ENCODE assay signal across 24 cellular contexts in genomic region chr1:153392822-153393221, GRCh38. TPM values are rescaled to one million over a fixed set of nuclear protein-coding genes. Genes with fewer than 3 reads are reported as not detected.
DNase-seq lines count a peak whose midpoint lies in the region; ATAC-seq, FAIRE-seq and TF ChIP-seq lines count a peak whose summit lies in the region.
"Had no signal": no experiment of that assay in that cellular context is flagged by ENCODE, and none has a peak within 500 bp of the region (broad histone marks: within the 10 kb centered on the region; RNA-seq: fewer than 3 reads in every experiment).

No MANE protein-coding gene starts in this region.

- intact Hi-C loops in HepG2 (cut with micrococcal nuclease; ENCODE audit: unreplicated experiment), result loop anchor here (10.0 kb wide), 2 partner anchors 58 to 998 kb away; no protein-coding TSS in a partner anchor
- intact Hi-C loops in right lobe of liver (cut with DNase I), result no loop called here
- intact Hi-C loops in dendritic cell treated with granulocyte-macrophage colony-stimulating factor and Interleukin-4, amounts not matched to agents 40 ng/mL and 50 ng/mL, for 4 days (cut with micrococcal nuclease), result no loop called here
- intact Hi-C loops in esophagus squamous epithelium (cut with DNase I), result no loop called here

- TF ChIP-seq POLR2A in HepG2 (IDR thresholded peaks at IDR 0.05; ENCODE audit: insufficient read depth in 1 of 2, low read depth in 2 of 2, low read length in 2 of 2) (no peak), right lobe of liver (IDR thresholded peaks at IDR 0.05) (no peak), esophagus squamous epithelium (IDR thresholded peaks at IDR 0.05) (no peak), upper lobe of left lung (IDR thresholded peaks at IDR 0.05) (no peak)

- DNase-seq in HepG2 (ENCODE audit: low spot score) (no peak), right lobe of liver (no peak), esophagus squamous epithelium (lab: John Stamatoyannopoulos, UW) (no peak), upper lobe of left lung (no peak)
- no peak for DNase-seq in effector CD4-positive, alpha-beta T cell
- no peak for DNase-seq in stimulated activated effector memory CD8-positive, alpha-beta T cell treated with anti-CD3 and anti-CD28 coated beads, Interleukin-12 subunit alpha, Interleukin-12 subunit beta, amount 100 ng/mL, for 72 hours (ENCODE audit: low spot score in 2 of 2)
- no peak for DNase-seq in effector memory CD4-positive, alpha-beta T cell
- DNase-seq: Calu3; CD8-positive, alpha-beta T cell; DMS53; DND-41; EL; GOT3; IMR-90; KBM-7 had no signal

- no peak overlapping the region for H3K4me3 Mint-ChIP-seq in dendritic cell treated with granulocyte-macrophage colony-stimulating factor and Interleukin-4, amounts not matched to agents 40 ng/mL and 50 ng/mL, for 4 days
- H3K4me3 Mint-ChIP-seq in stimulated activated effector memory CD8-positive, alpha-beta T cell treated with anti-CD3 and anti-CD28 coated beads, Interleukin-12 subunit alpha, Interleukin-12 subunit beta, amount 100 ng/mL, for 72 hours, result no peak overlapping the region
- H3K4me3 Mint-ChIP-seq: CD8-positive, alpha-beta T cell had no signal

- ATAC-seq in HepG2, result no peak
- no peak for ATAC-seq in right lobe of liver
- ATAC-seq in upper lobe of left lung (ENCODE audit: low FRiP score in 2 of 2), result no peak
- no peak for ATAC-seq in stimulated activated effector memory CD8-positive, alpha-beta T cell treated with anti-CD3 and anti-CD28 coated beads, Interleukin-12 subunit alpha, Interleukin-12 subunit beta, amount 100 ng/mL, for 72 hours
- ATAC-seq: A549; CD8-positive, alpha-beta T cell had no signal

- CTCF ChIA-PET in HepG2 (lab: Yijun Ruan, JAX; ENCODE audit: low intra/inter-chr PET ratio, low total read pairs), result no interaction called here

- H3K9ac ChIP-seq in HepG2 (ENCODE audit: insufficient read depth, low read depth, low read length), result no peak overlapping the region
- H3K9ac ChIP-seq: BLaER1 had no signal

- peaks cover 89% of the 10 kb centered on the region for H3K4me1 Mint-ChIP-seq in dendritic cell treated with granulocyte-macrophage colony-stimulating factor and Interleukin-4, amounts not matched to agents 40 ng/mL and 50 ng/mL, for 4 days (ENCODE audit: low read depth)
- H3K4me1 Mint-ChIP-seq in stimulated activated effector memory CD8-positive, alpha-beta T cell treated with anti-CD3 and anti-CD28 coated beads, Interleukin-12 subunit alpha, Interleukin-12 subunit beta, amount 100 ng/mL, for 72 hours, result no peaks in the 10 kb centered on the region

- H3K36me3 ChIP-seq in HepG2 (replicated peaks in 1 of 2; ENCODE audit: control insufficient read depth in 1 of 2, insufficient read depth in 2 of 2, low read length in 2 of 2) (no peaks in the 10 kb centered on the region), right lobe of liver (no peaks in the 10 kb centered on the region), esophagus squamous epithelium (no peaks in the 10 kb centered on the region), upper lobe of left lung (no peaks in the 10 kb centered on the region)
- no peaks in the 10 kb centered on the region for H3K36me3 ChIP-seq in effector memory CD4-positive, alpha-beta T cell (ENCODE audit: control insufficient read depth, insufficient read depth, low read length)
- H3K36me3 ChIP-seq: BLaER1 had no signal

- H3K36me3 Mint-ChIP-seq in dendritic cell treated with granulocyte-macrophage colony-stimulating factor and Interleukin-4, amounts not matched to agents 40 ng/mL and 50 ng/mL, for 4 days (ENCODE audit: low read depth), result no peaks in the 10 kb centered on the region
- H3K36me3 Mint-ChIP-seq in stimulated activated effector memory CD8-positive, alpha-beta T cell treated with anti-CD3 and anti-CD28 coated beads, Interleukin-12 subunit alpha, Interleukin-12 subunit beta, amount 100 ng/mL, for 72 hours, result no peaks in the 10 kb centered on the region
- H3K36me3 Mint-ChIP-seq: CD8-positive, alpha-beta T cell had no signal

- TF ChIP-seq CTCF in HepG2 (CRISPR knock-in tag; IDR thresholded peaks at IDR 0.05) (no peak), right lobe of liver (IDR thresholded peaks at IDR 0.05) (no peak), esophagus squamous epithelium (IDR thresholded peaks at IDR 0.05) (no peak), upper lobe of left lung (IDR thresholded peaks at IDR 0.05) (no peak)

- BruUV-seq in HepG2 (replicated peaks; lab: Mats Ljungman, UMichigan), result no TSS peak

- H3K4me1 ChIP-seq in HepG2 (ENCODE audit: insufficient read depth, low read length) (no peaks in the 10 kb centered on the region), right lobe of liver (no peaks in the 10 kb centered on the region), esophagus squamous epithelium (peaks cover 20 to 69% (median 21%) of the 10 kb centered on the region in 3 donors), upper lobe of left lung (peaks cover 0 to 5% (median 0%) of the 10 kb centered on the region in 4 donors)
- H3K4me1 ChIP-seq in effector memory CD4-positive, alpha-beta T cell (ENCODE audit: control insufficient read depth, insufficient read depth, low read length, poor library complexity, severe bottlenecking), result no peaks in the 10 kb centered on the region
- H3K4me1 ChIP-seq: A549 had no signal

- no peak for FAIRE-seq in HepG2 (lab: Jason Lieb, UNC)
- FAIRE-seq: A549, GM12891 had no signal

- H3K4me3 ChIP-seq in HepG2 (replicated peaks in 1 of 3; ENCODE audit: insufficient read depth in 1 of 3, low read depth in 2 of 3, low read length in 3 of 3) (no peak overlapping the region), right lobe of liver (no peak overlapping the region), esophagus squamous epithelium (no peak overlapping the region), upper lobe of left lung (no peak overlapping the region)
- no peak overlapping the region for H3K4me3 ChIP-seq in effector memory CD4-positive, alpha-beta T cell (ENCODE audit: insufficient read depth, low read depth, low read length, poor library complexity, severe bottlenecking)
- H3K4me3 ChIP-seq: A549, BLaER1 had no signal

- TF ChIP-seq EP300 in HepG2 (IDR thresholded peaks at IDR 0.05; ENCODE audit: low read depth in 2 of 2, low read length in 2 of 2) (no peak), HepG2 (CRISPR knock-in tag; IDR thresholded peaks at IDR 0.05; ENCODE audit: borderline replicate concordance) (no peak), upper lobe of left lung (IDR thresholded peaks at IDR 0.05) (no peak)

- H3K9me3 Mint-ChIP-seq in dendritic cell treated with granulocyte-macrophage colony-stimulating factor and Interleukin-4, amounts not matched to agents 40 ng/mL and 50 ng/mL, for 4 days, result no peaks in the 10 kb centered on the region
- H3K9me3 Mint-ChIP-seq in stimulated activated effector memory CD8-positive, alpha-beta T cell treated with anti-CD3 and anti-CD28 coated beads, Interleukin-12 subunit alpha, Interleukin-12 subunit beta, amount 100 ng/mL, for 72 hours, result no peaks in the 10 kb centered on the region
- H3K9me3 Mint-ChIP-seq: CD8-positive, alpha-beta T cell had no signal

- H3K27me3 ChIP-seq in HepG2 (ENCODE audit: control insufficient read depth in 1 of 2, insufficient read depth in 2 of 2, low read length in 2 of 2) (peaks cover 0 to 24% of the 10 kb centered on the region in 2 experiments; a peak in 4 of 5 replicates), right lobe of liver (no peaks in the 10 kb centered on the region), esophagus squamous epithelium (peaks cover 0 to 25% (median 0%) of the 10 kb centered on the region in 4 donors), upper lobe of left lung (no peaks in the 10 kb centered on the region)
- H3K27me3 ChIP-seq in effector memory CD4-positive, alpha-beta T cell (replicated peaks; ENCODE audit: control insufficient read depth, insufficient read depth, low read length, poor library complexity, severe bottlenecking), result no peaks in the 10 kb centered on the region
- H3K27me3 ChIP-seq: BLaER1 had no signal

- peak overlapping the region; percentile 41 for H3K27ac Mint-ChIP-seq in dendritic cell treated with granulocyte-macrophage colony-stimulating factor and Interleukin-4, amounts not matched to agents 40 ng/mL and 50 ng/mL, for 4 days
- no peak overlapping the region for H3K27ac Mint-ChIP-seq in stimulated activated effector memory CD8-positive, alpha-beta T cell treated with anti-CD3 and anti-CD28 coated beads, Interleukin-12 subunit alpha, Interleukin-12 subunit beta, amount 100 ng/mL, for 72 hours
- H3K27ac Mint-ChIP-seq: CD8-positive, alpha-beta T cell had no signal

- 21% methylated on average over 3 of the region's 3 CpGs for WGBS in HepG2 (ENCODE audit: low lambda C conversion rate)
- 69% methylated on average over 3 of the region's 3 CpGs for WGBS in right lobe of liver (ENCODE audit: insufficient coverage, low coverage, low lambda C conversion rate, missing lambda C conversion rate)
- 39 to 50% methylated on average over 3 of the region's 3 CpGs for WGBS in esophagus squamous epithelium, 2 donors
- 74 to 81% methylated on average over 3 of the region's 3 CpGs for WGBS in upper lobe of left lung, 2 donors

- no peak overlapping the region for H3K27ac ChIP-seq in HepG2 (ENCODE audit: extremely low read length, insufficient read depth, low read length)
- H3K27ac ChIP-seq in right lobe of liver, result no peak overlapping the region
- peak overlapping the region; percentile 24 to 90 (median 66) for H3K27ac ChIP-seq in esophagus squamous epithelium
- peak overlapping the region in 3 of 4 donors; percentile 6 to 70 (median 34) for H3K27ac ChIP-seq in upper lobe of left lung
- no peak overlapping the region for H3K27ac ChIP-seq in effector memory CD4-positive, alpha-beta T cell (ENCODE audit: insufficient read depth, low read length, poor library complexity, severe bottlenecking)
- H3K27ac ChIP-seq: 22Rv1, A549, BLaER1 had no signal

- TF ChIP-seq RAD21 in HepG2 (CRISPR knock-in tag; IDR thresholded peaks at IDR 0.05), result no peak

- H3K27me3 Mint-ChIP-seq in dendritic cell treated with granulocyte-macrophage colony-stimulating factor and Interleukin-4, amounts not matched to agents 40 ng/mL and 50 ng/mL, for 4 days, result peaks cover 6% of the 10 kb centered on the region

- H3K79me2 ChIP-seq in HepG2 (ENCODE audit: insufficient read depth, low read length), result no peaks in the 10 kb centered on the region

- H3K9me3 ChIP-seq in HepG2 (ENCODE audit: low read length) (no peaks in the 10 kb centered on the region), right lobe of liver (no peaks in the 10 kb centered on the region), esophagus squamous epithelium (no peaks in the 10 kb centered on the region), upper lobe of left lung (no peaks in the 10 kb centered on the region)
- H3K9me3 ChIP-seq in effector memory CD4-positive, alpha-beta T cell (ENCODE audit: control insufficient read depth, low read length), result no peaks in the 10 kb centered on the region
- H3K9me3 ChIP-seq: A549, BLaER1 had no signal

- no peaks in the 10 kb centered on the region for H4K20me1 ChIP-seq in HepG2 (ENCODE audit: insufficient read depth, low read length)
- H4K20me1 ChIP-seq: BLaER1 had no signal

- no peak overlapping the region for H3K4me2 ChIP-seq in HepG2 (ENCODE audit: low read depth, low read length)
- H3K4me2 ChIP-seq: A549, BLaER1 had no signal

- POLR2A ChIA-PET in HepG2 (lab: Yijun Ruan, JAX), result no interaction called here

- H2AFZ ChIP-seq in HepG2 (ENCODE audit: low read length), result no peak overlapping the region

- in situ Hi-C loops in HepG2 (cut with HindIII; ENCODE audit: extremely low pct_ligation_motif_present, low pct_unique_long_range_greater_than_20kb), result no loop called here

RNA-seq across cellular contexts. Expression of gene S100A8, which starts 1.9 kb away (rescaled TPM):
- not detected in 2 replicates for total RNA-seq in HepG2 (2016; rRNA removed; fragmentation: Illumina TruSeq; extraction: Trizol)
- not detected in 2 replicates for total RNA-seq in HepG2 (2016; cell fraction: cytosol; rRNA removed; fragmentation: Illumina TruSeq; extraction: Trizol; ENCODE audit: low read depth)
- not detected in 2 replicates for total RNA-seq in HepG2 (2016; cell fraction: insoluble cytoplasmic fraction; rRNA removed; fragmentation: Illumina TruSeq; extraction: Trizol)
- total RNA-seq in HepG2 (2016; cell fraction: membrane; rRNA removed; fragmentation: Illumina TruSeq; extraction: Trizol), result not detected in 2 replicates
- not detected in 2 replicates for total RNA-seq in HepG2 (2016; cell fraction: nucleus; rRNA removed; fragmentation: Illumina TruSeq; extraction: Trizol)
- polyA plus RNA-seq in HepG2 (2011; rRNA removed), result not detected in 2 replicates
- polyA plus RNA-seq in HepG2 (2011; cell fraction: cytosol; rRNA removed), result not detected in 2 replicates
- not detected in 2 replicates for polyA plus RNA-seq in HepG2 (2011; cell fraction: nucleus; rRNA removed)
- polyA plus RNA-seq in HepG2 (2012), result not detected in 2 replicates
- not detected in 2 replicates for polyA plus RNA-seq in HepG2 (2016; cell fraction: cytosol; fragmentation: Illumina TruSeq; extraction: Trizol; ENCODE audit: low read depth)
- polyA plus RNA-seq in HepG2 (2016; cell fraction: insoluble cytoplasmic fraction; fragmentation: Illumina TruSeq; extraction: Trizol; ENCODE audit: low read depth), result not detected in 2 replicates
- not detected in 2 replicates for polyA plus RNA-seq in HepG2 (2016; cell fraction: membrane; fragmentation: Illumina TruSeq; extraction: Trizol; ENCODE audit: low read depth)
- not detected in 2 replicates for polyA plus RNA-seq in HepG2 (2016; cell fraction: nucleus; fragmentation: Illumina TruSeq; extraction: Trizol; ENCODE audit: insufficient read depth, low read depth)
- not detected in 2 replicates for polyA minus RNA-seq in HepG2 (2011; rRNA and poly(A)+ RNA removed; ENCODE audit: low replicate concordance)
- polyA minus RNA-seq in HepG2 (2011; cell fraction: cytosol; rRNA and poly(A)+ RNA removed), result not detected in 2 replicates
- not detected in 2 replicates for polyA minus RNA-seq in HepG2 (2011; cell fraction: nucleus; rRNA and poly(A)+ RNA removed)
- 10 to 100 TPM; 16.0 to 47.4 (median 30.0) TPM for total RNA-seq in right lobe of liver
- total RNA-seq in esophagus squamous epithelium, result over 10,000 TPM in 3 of 4 donors, 1,000 to 10,000 TPM in 1; 4,308 to 17,245 (median 15,998) TPM
- 100 to 1,000 TPM in 4 of 6 donors, 10 to 100 TPM in 2; 49.2 to 842 (median 194) TPM for total RNA-seq in upper lobe of left lung
- total RNA-seq: Calu3, G401, H7, HT1080, IMR-90 had no signal
- polyA plus RNA-seq: A549, AG04450, IMR-90 had no signal

RNA-seq across cellular contexts. Expression of gene S100A12, which starts 17.4 kb away (rescaled TPM):
- total RNA-seq in HepG2 (2016; rRNA removed; fragmentation: Illumina TruSeq; extraction: Trizol) (not detected in 2 replicates), right lobe of liver (1 to 10 TPM; 1.5 to 3.8 (median 3.0) TPM), esophagus squamous epithelium (100 to 1,000 TPM in 1 of 4 donors, 10 to 100 TPM in 3; 16.2 to 154 (median 49.0) TPM), upper lobe of left lung (10 to 100 TPM in 5 of 6 donors, 1 to 10 TPM in 1; 5.2 to 75.7 (median 32.1) TPM)
- total RNA-seq in HepG2 (2016; cell fraction: cytosol; rRNA removed; fragmentation: Illumina TruSeq; extraction: Trizol; ENCODE audit: low read depth), result not detected in 2 replicates
- not detected in 2 replicates for total RNA-seq in HepG2 (2016; cell fraction: insoluble cytoplasmic fraction; rRNA removed; fragmentation: Illumina TruSeq; extraction: Trizol)
- not detected in 2 replicates for total RNA-seq in HepG2 (2016; cell fraction: membrane; rRNA removed; fragmentation: Illumina TruSeq; extraction: Trizol)
- not detected in 2 replicates for total RNA-seq in HepG2 (2016; cell fraction: nucleus; rRNA removed; fragmentation: Illumina TruSeq; extraction: Trizol)
- not detected in 2 replicates for polyA plus RNA-seq in HepG2 (2011; rRNA removed)
- not detected in 2 replicates for polyA plus RNA-seq in HepG2 (2011; cell fraction: cytosol; rRNA removed)
- polyA plus RNA-seq in HepG2 (2011; cell fraction: nucleus; rRNA removed), result not detected in 2 replicates
- not detected in 2 replicates for polyA plus RNA-seq in HepG2 (2012)
- not detected in 2 replicates for polyA plus RNA-seq in HepG2 (2016; cell fraction: cytosol; fragmentation: Illumina TruSeq; extraction: Trizol; ENCODE audit: low read depth)
- not detected in 2 replicates for polyA plus RNA-seq in HepG2 (2016; cell fraction: insoluble cytoplasmic fraction; fragmentation: Illumina TruSeq; extraction: Trizol; ENCODE audit: low read depth)
- not detected in 2 replicates for polyA plus RNA-seq in HepG2 (2016; cell fraction: membrane; fragmentation: Illumina TruSeq; extraction: Trizol; ENCODE audit: low read depth)
- not detected in 2 replicates for polyA plus RNA-seq in HepG2 (2016; cell fraction: nucleus; fragmentation: Illumina TruSeq; extraction: Trizol; ENCODE audit: insufficient read depth, low read depth)
- not detected in 2 replicates for polyA minus RNA-seq in HepG2 (2011; rRNA and poly(A)+ RNA removed; ENCODE audit: low replicate concordance)
- polyA minus RNA-seq in HepG2 (2011; cell fraction: cytosol; rRNA and poly(A)+ RNA removed), result not detected in 2 replicates
- not detected in 2 replicates for polyA minus RNA-seq in HepG2 (2011; cell fraction: nucleus; rRNA and poly(A)+ RNA removed)
- total RNA-seq: Calu3; CD8-positive, alpha-beta T cell; G401; H7; HT1080; IMR-90 had no signal
- polyA plus RNA-seq: A549, AG04450, IMR-90 had no signal

RNA-seq across cellular contexts. Expression of gene S100A7A, which starts 23.5 kb away (rescaled TPM):
- total RNA-seq in HepG2 (2016; rRNA removed; fragmentation: Illumina TruSeq; extraction: Trizol), result not detected in 2 replicates
- total RNA-seq in HepG2 (2016; cell fraction: cytosol; rRNA removed; fragmentation: Illumina TruSeq; extraction: Trizol; ENCODE audit: low read depth), result not detected in 2 replicates
- total RNA-seq in HepG2 (2016; cell fraction: insoluble cytoplasmic fraction; rRNA removed; fragmentation: Illumina TruSeq; extraction: Trizol), result not detected in 2 replicates
- not detected in 2 replicates for total RNA-seq in HepG2 (2016; cell fraction: membrane; rRNA removed; fragmentation: Illumina TruSeq; extraction: Trizol)
- total RNA-seq in HepG2 (2016; cell fraction: nucleus; rRNA removed; fragmentation: Illumina TruSeq; extraction: Trizol), result not detected in 2 replicates
- not detected in 2 replicates for polyA plus RNA-seq in HepG2 (2011; rRNA removed)
- not detected in 2 replicates for polyA plus RNA-seq in HepG2 (2011; cell fraction: cytosol; rRNA removed)
- polyA plus RNA-seq in HepG2 (2011; cell fraction: nucleus; rRNA removed), result not detected in 2 replicates
- not detected in 2 replicates for polyA plus RNA-seq in HepG2 (2012)
- not detected in 2 replicates for polyA plus RNA-seq in HepG2 (2016; cell fraction: cytosol; fragmentation: Illumina TruSeq; extraction: Trizol; ENCODE audit: low read depth)
- polyA plus RNA-seq in HepG2 (2016; cell fraction: insoluble cytoplasmic fraction; fragmentation: Illumina TruSeq; extraction: Trizol; ENCODE audit: low read depth), result not detected in 2 replicates
- not detected in 2 replicates for polyA plus RNA-seq in HepG2 (2016; cell fraction: membrane; fragmentation: Illumina TruSeq; extraction: Trizol; ENCODE audit: low read depth)
- polyA plus RNA-seq in HepG2 (2016; cell fraction: nucleus; fragmentation: Illumina TruSeq; extraction: Trizol; ENCODE audit: insufficient read depth, low read depth), result not detected in 2 replicates
- not detected in 2 replicates for polyA minus RNA-seq in HepG2 (2011; rRNA and poly(A)+ RNA removed; ENCODE audit: low replicate concordance)
- polyA minus RNA-seq in HepG2 (2011; cell fraction: cytosol; rRNA and poly(A)+ RNA removed), result not detected in 2 replicates
- not detected in 2 replicates for polyA minus RNA-seq in HepG2 (2011; cell fraction: nucleus; rRNA and poly(A)+ RNA removed)
- not detected for total RNA-seq in right lobe of liver
- total RNA-seq in esophagus squamous epithelium, result 10 to 100 TPM in 1 of 4 donors, 1 to 10 TPM in 2, not detected in 1; 6.7 to 72.9 (median 8.1) TPM
- total RNA-seq in upper lobe of left lung, result not detected
- total RNA-seq: Calu3; CD8-positive, alpha-beta T cell; G401; H7; HT1080; IMR-90 had no signal
- polyA plus RNA-seq: A549, AG04450, IMR-90 had no signal

RNA-seq across cellular contexts. Expression of gene S100A9, which starts 35.2 kb away (rescaled TPM):
- total RNA-seq in HepG2 (2016; rRNA removed; fragmentation: Illumina TruSeq; extraction: Trizol) (0.31 and 1.1 TPM in 2 replicates), right lobe of liver (10 to 100 TPM; 34.3 to 96.8 (median 64.5) TPM), esophagus squamous epithelium (over 10,000 TPM; 15,145 to 90,256 (median 57,331) TPM), upper lobe of left lung (1,000 to 10,000 TPM in 1 of 6 donors, 100 to 1,000 TPM in 5; 133 to 1,125 (median 606) TPM)
- not detected in 2 replicates for total RNA-seq in HepG2 (2016; cell fraction: cytosol; rRNA removed; fragmentation: Illumina TruSeq; extraction: Trizol; ENCODE audit: low read depth)
- 0.65 and 0.91 TPM in 2 replicates for total RNA-seq in HepG2 (2016; cell fraction: insoluble cytoplasmic fraction; rRNA removed; fragmentation: Illumina TruSeq; extraction: Trizol)
- total RNA-seq in HepG2 (2016; cell fraction: membrane; rRNA removed; fragmentation: Illumina TruSeq; extraction: Trizol), result not detected in 2 replicates
- total RNA-seq in HepG2 (2016; cell fraction: nucleus; rRNA removed; fragmentation: Illumina TruSeq; extraction: Trizol), result not detected in 2 replicates
- polyA plus RNA-seq in HepG2 (2011; rRNA removed), result 0.61 and 0.69 TPM in 2 replicates
- 0.43 and 1.1 TPM in 2 replicates for polyA plus RNA-seq in HepG2 (2011; cell fraction: cytosol; rRNA removed)
- polyA plus RNA-seq in HepG2 (2011; cell fraction: nucleus; rRNA removed), result not detected in 2 replicates
- not detected in 2 replicates for polyA plus RNA-seq in HepG2 (2012)
- 0.21 TPM in 1 of 2 replicates, not detected in the other for polyA plus RNA-seq in HepG2 (2016; cell fraction: cytosol; fragmentation: Illumina TruSeq; extraction: Trizol; ENCODE audit: low read depth)
- polyA plus RNA-seq in HepG2 (2016; cell fraction: insoluble cytoplasmic fraction; fragmentation: Illumina TruSeq; extraction: Trizol; ENCODE audit: low read depth), result 0.49 and 1.4 TPM in 2 replicates
- polyA plus RNA-seq in HepG2 (2016; cell fraction: membrane; fragmentation: Illumina TruSeq; extraction: Trizol; ENCODE audit: low read depth), result not detected in 2 replicates
- not detected in 2 replicates for polyA plus RNA-seq in HepG2 (2016; cell fraction: nucleus; fragmentation: Illumina TruSeq; extraction: Trizol; ENCODE audit: insufficient read depth, low read depth)
- polyA minus RNA-seq in HepG2 (2011; rRNA and poly(A)+ RNA removed; ENCODE audit: low replicate concordance), result not detected in 2 replicates
- not detected in 2 replicates for polyA minus RNA-seq in HepG2 (2011; cell fraction: cytosol; rRNA and poly(A)+ RNA removed)
- polyA minus RNA-seq in HepG2 (2011; cell fraction: nucleus; rRNA and poly(A)+ RNA removed), result not detected in 2 replicates
- total RNA-seq: H7, HT1080, IMR-90 had no signal
- polyA plus RNA-seq: AG04450, IMR-90 had no signal

RNA-seq across cellular contexts. Expression of gene PGLYRP4, which starts 44.2 kb away (rescaled TPM):
- not detected in 2 replicates for total RNA-seq in HepG2 (2016; rRNA removed; fragmentation: Illumina TruSeq; extraction: Trizol)
- not detected in 2 replicates for total RNA-seq in HepG2 (2016; cell fraction: cytosol; rRNA removed; fragmentation: Illumina TruSeq; extraction: Trizol; ENCODE audit: low read depth)
- not detected in 2 replicates for total RNA-seq in HepG2 (2016; cell fraction: insoluble cytoplasmic fraction; rRNA removed; fragmentation: Illumina TruSeq; extraction: Trizol)
- not detected in 2 replicates for total RNA-seq in HepG2 (2016; cell fraction: membrane; rRNA removed; fragmentation: Illumina TruSeq; extraction: Trizol)
- total RNA-seq in HepG2 (2016; cell fraction: nucleus; rRNA removed; fragmentation: Illumina TruSeq; extraction: Trizol), result not detected in 2 replicates
- polyA plus RNA-seq in HepG2 (2011; rRNA removed), result not detected in 2 replicates
- polyA plus RNA-seq in HepG2 (2011; cell fraction: cytosol; rRNA removed), result not detected in 2 replicates
- not detected in 2 replicates for polyA plus RNA-seq in HepG2 (2011; cell fraction: nucleus; rRNA removed)
- not detected in 2 replicates for polyA plus RNA-seq in HepG2 (2012)
- not detected in 2 replicates for polyA plus RNA-seq in HepG2 (2016; cell fraction: cytosol; fragmentation: Illumina TruSeq; extraction: Trizol; ENCODE audit: low read depth)
- polyA plus RNA-seq in HepG2 (2016; cell fraction: insoluble cytoplasmic fraction; fragmentation: Illumina TruSeq; extraction: Trizol; ENCODE audit: low read depth), result not detected in 2 replicates
- not detected in 2 replicates for polyA plus RNA-seq in HepG2 (2016; cell fraction: membrane; fragmentation: Illumina TruSeq; extraction: Trizol; ENCODE audit: low read depth)
- polyA plus RNA-seq in HepG2 (2016; cell fraction: nucleus; fragmentation: Illumina TruSeq; extraction: Trizol; ENCODE audit: insufficient read depth, low read depth), result not detected in 2 replicates
- not detected in 2 replicates for polyA minus RNA-seq in HepG2 (2011; rRNA and poly(A)+ RNA removed; ENCODE audit: low replicate concordance)
- polyA minus RNA-seq in HepG2 (2011; cell fraction: cytosol; rRNA and poly(A)+ RNA removed), result not detected in 2 replicates
- polyA minus RNA-seq in HepG2 (2011; cell fraction: nucleus; rRNA and poly(A)+ RNA removed), result not detected in 2 replicates
- not detected for total RNA-seq in right lobe of liver
- total RNA-seq in esophagus squamous epithelium, result 10 to 100 TPM in 1 of 4 donors, 1 to 10 TPM in 3; 4.2 to 15.1 (median 6.9) TPM
- total RNA-seq in upper lobe of left lung, result not detected
- total RNA-seq: CD8-positive, alpha-beta T cell; G401; H7; HT1080; IMR-90 had no signal
- polyA plus RNA-seq: A549, AG04450, IMR-90 had no signal

Comparison
In these comparisons a context has a peak if more than half of its experiments do, and no peak if none do; other contexts are left out.
1. RNA of gene S100A8, which starts 1.9 kb away (total RNA-seq): 4,308 to 17,245 TPM in esophagus squamous epithelium, 49.2 to 842 TPM in upper lobe of left lung and 16.0 to 47.4 TPM in right lobe of liver; not detected in HepG2; every median in the first group is over 10 times any median in the second.
2. H3K27ac ChIP-seq: peak in esophagus squamous epithelium (4 of 4) and upper lobe of left lung (3 of 4); none in HepG2 (single experiment), right lobe of liver (0 of 3) and effector memory CD4-positive, alpha-beta T cell (single experiment).